Comparison of ENCODE assay signal across 23 cellular contexts in genomic region chr7:132490474-132490873, GRCh38.
"Had no signal": no experiment of that assay in that cellular context is flagged by ENCODE, and none has a peak within 500 bp of the region (broad histone marks: within the 10 kb centered on the region; RNA-seq: fewer than 3 reads in every experiment).

No MANE protein-coding gene starts in this region.

- H3K4me3 ChIP-seq: coronary artery, dorsolateral prefrontal cortex, esophagus squamous epithelium, gastrocnemius medialis, heart left ventricle, hepatocyte, left lung, lower lobe of right lung, mucosa of descending colon had no signal

- H2AFZ ChIP-seq: hepatocyte had no signal

- H3K36me3 ChIP-seq: esophagus squamous epithelium, gastrocnemius medialis, heart left ventricle, left lung, lower lobe of right lung had no signal

- H3K4me1 ChIP-seq: gastrocnemius medialis, left lung, lower lobe of right lung had no signal

- H3K36me3 Mint-ChIP-seq: mesothelial cell of epicardium had no signal

- H3K9me3 Mint-ChIP-seq: mesothelial cell of epicardium had no signal

- H3K27me3 ChIP-seq: dorsolateral prefrontal cortex, gastrocnemius medialis, heart left ventricle, hepatocyte had no signal

- DNase-seq: dermis blood vessel endothelial cell; dorsolateral prefrontal cortex; effector CD4-positive, alpha-beta T cell; effector memory CD4-positive, alpha-beta T cell; esophagus squamous epithelium; foreskin melanocyte; gastrocnemius medialis; heart left ventricle; hypothalamus; left cardiac atrium; left lung; left ventricle myocardium superior; lower lobe of right lung; mesenchymal stem cell; mucosa of descending colon had no signal

- H3K9me3 ChIP-seq: esophagus squamous epithelium, gastrocnemius medialis, heart left ventricle, left lung, lower lobe of right lung, mucosa of descending colon had no signal

- H3K27ac ChIP-seq: coronary artery, dorsolateral prefrontal cortex, epithelial cell of prostate, esophagus squamous epithelium, gastrocnemius medialis, heart left ventricle, hepatocyte, left lung, lower lobe of right lung had no signal

- ATAC-seq: esophagus mucosa, gastrocnemius medialis, heart left ventricle, left cardiac atrium, left ventricle myocardium superior, mucosa of descending colon had no signal

- H3K27ac Mint-ChIP-seq: mesothelial cell of epicardium had no signal

- H3K4me2 ChIP-seq: hepatocyte had no signal

- FAIRE-seq: colon, islet of Langerhans, keratinocyte had no signal

- H3K4me3 Mint-ChIP-seq: mesothelial cell of epicardium had no signal

- H3K79me2 ChIP-seq: hepatocyte had no signal
